18 cellular contexts compared by ENCODE assay signal in genomic region chr7:39672176-39672575, GRCh38.
"Had no signal": no experiment of that assay in that cellular context is flagged by ENCODE, and none has a peak within 500 bp of the region (broad histone marks: within the 10 kb centered on the region; RNA-seq: fewer than 3 reads in every experiment).

No MANE protein-coding gene starts in this region.

- H3K4me3 Mint-ChIP-seq: activated CD4-positive, alpha-beta T cell treated with anti-CD3 and anti-CD28 coated beads, Interleukin-2, amount 10 ng/mL, durations not matched to agents 24 days and 14 days; activated naive CD8-positive, alpha-beta T cell treated with anti-CD3 and anti-CD28 coated beads, Interleukin-2, amount 10 ng/mL, durations not matched to agents 7 days and 5 days; dendritic cell treated with granulocyte-macrophage colony-stimulating factor and Interleukin-4, amounts not matched to agents 40 ng/mL and 50 ng/mL, for 4 days; endodermal cell; immature natural killer cell; stimulated activated naive CD8-positive, alpha-beta T cell treated with anti-CD3 and anti-CD28 coated beads, Interleukin-15, Interleukin-2, amounts not matched to agents 100 ng/mL and 50 ng/mL, for 24 hours; T-cell had no signal

- DNase-seq: activated CD4-positive, alpha-beta T cell treated with anti-CD3 and anti-CD28 coated beads, Interleukin-2, amount 10 ng/mL, durations not matched to agents 24 days and 14 days; activated CD8-positive, alpha-beta memory T cell treated with anti-CD3 and anti-CD28 coated beads for 24 hours; activated effector memory CD4-positive, alpha-beta T cell treated with Interleukin-2 at 50 U/mL for 16 hours; activated naive CD8-positive, alpha-beta T cell treated with anti-CD3 and anti-CD28 coated beads, Interleukin-2, amount 10 ng/mL, durations not matched to agents 7 days and 5 days; central memory CD4-positive, alpha-beta T cell; endodermal cell; immature natural killer cell; naive B cell; pancreas; retina; stimulated activated CD4-positive, alpha-beta T cell treated with anti-CD3 and anti-CD28 coated beads, Interleukin-15, amount 100 ng/mL, for 24 hours; stimulated activated CD4-positive, alpha-beta T cell treated with anti-CD3 and anti-CD28 coated beads, Interleukin-4, amount 100 ng/mL, for 24 hours; T-cell had no signal

- H3K27me3 Mint-ChIP-seq: activated CD4-positive, alpha-beta T cell treated with anti-CD3 and anti-CD28 coated beads, Interleukin-2, amount 10 ng/mL, durations not matched to agents 24 days and 14 days; activated naive CD8-positive, alpha-beta T cell treated with anti-CD3 and anti-CD28 coated beads, Interleukin-2, amount 10 ng/mL, durations not matched to agents 7 days and 5 days; dendritic cell treated with granulocyte-macrophage colony-stimulating factor and Interleukin-4, amounts not matched to agents 40 ng/mL and 50 ng/mL, for 4 days; naive B cell; stimulated activated naive CD8-positive, alpha-beta T cell treated with anti-CD3 and anti-CD28 coated beads, Interleukin-15, Interleukin-2, amounts not matched to agents 100 ng/mL and 50 ng/mL, for 24 hours; T-cell had no signal

- H3K9me3 Mint-ChIP-seq: stimulated activated naive CD8-positive, alpha-beta T cell treated with anti-CD3 and anti-CD28 coated beads, Interleukin-15, Interleukin-2, amounts not matched to agents 100 ng/mL and 50 ng/mL, for 24 hours had no signal

- H3K4me3 ChIP-seq: ascending aorta, esophagus muscularis mucosa, lung, pancreas had no signal

- H3K27ac Mint-ChIP-seq: activated CD4-positive, alpha-beta T cell treated with anti-CD3 and anti-CD28 coated beads, Interleukin-2, amount 10 ng/mL, durations not matched to agents 24 days and 14 days; activated naive CD8-positive, alpha-beta T cell treated with anti-CD3 and anti-CD28 coated beads, Interleukin-2, amount 10 ng/mL, durations not matched to agents 7 days and 5 days; dendritic cell treated with granulocyte-macrophage colony-stimulating factor and Interleukin-4, amounts not matched to agents 40 ng/mL and 50 ng/mL, for 4 days; endodermal cell; immature natural killer cell; stimulated activated naive CD8-positive, alpha-beta T cell treated with anti-CD3 and anti-CD28 coated beads, Interleukin-15, Interleukin-2, amounts not matched to agents 100 ng/mL and 50 ng/mL, for 24 hours had no signal

- H3K4me1 Mint-ChIP-seq: activated naive CD8-positive, alpha-beta T cell treated with anti-CD3 and anti-CD28 coated beads, Interleukin-2, amount 10 ng/mL, durations not matched to agents 7 days and 5 days; endodermal cell had no signal
